11 cellular contexts compared by ENCODE assay signal in the genomic region with DNA sequence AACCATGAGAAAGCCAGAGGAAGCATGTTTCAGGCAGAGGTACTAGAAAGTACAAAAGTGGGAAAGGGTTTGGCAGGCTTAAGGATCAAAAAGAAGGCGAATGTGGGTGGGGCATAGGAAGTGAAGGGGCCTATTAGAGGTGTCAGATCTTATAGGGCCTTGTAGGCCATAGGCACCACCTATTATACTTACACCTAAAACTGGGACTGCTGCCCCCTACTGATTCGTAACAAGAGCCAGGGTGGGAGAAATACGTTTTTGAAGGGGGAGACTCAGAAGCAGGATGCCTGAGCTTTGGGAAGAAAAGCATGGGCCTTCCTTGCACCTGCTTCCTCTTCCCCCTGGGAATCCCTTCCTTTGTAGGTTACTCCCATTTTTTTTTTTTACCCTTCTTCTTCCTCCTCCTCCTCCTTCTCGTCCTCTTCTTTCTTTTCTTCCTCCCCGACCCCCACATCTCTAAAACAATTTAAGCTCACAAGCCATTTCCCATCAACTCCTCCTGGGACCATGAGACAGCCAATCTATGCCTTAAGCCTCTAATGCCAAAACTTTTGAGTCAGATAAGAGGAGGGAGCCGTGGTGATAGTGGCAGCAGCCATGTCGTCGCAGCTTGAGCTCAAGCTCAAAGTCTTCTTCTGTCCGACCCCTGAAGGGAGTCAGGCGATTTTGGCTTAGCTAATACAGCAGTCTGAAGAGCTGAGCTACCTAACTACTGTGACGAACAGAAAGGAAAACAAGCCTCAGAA. TPM values are rescaled to one million over a fixed set of nuclear protein-coding genes. Genes with fewer than 3 reads are reported as not detected.
A peak's percentile ranks its signal among the peaks of the same experiment; 100 is the strongest.
DNase-seq lines count a peak whose midpoint lies in the region; ATAC-seq and TF ChIP-seq lines count a peak whose summit lies in the region.
"Had no signal": no experiment of that assay in that cellular context is flagged by ENCODE, and none has a peak within 500 bp of the region (broad histone marks: within the 10 kb centered on the region; RNA-seq: fewer than 3 reads in every experiment).

No MANE protein-coding gene starts in this region.

- H3K36me3 ChIP-seq in NT2/D1 (ENCODE audit: insufficient read depth, insufficient read length, low read length) (no peaks in the 10 kb centered on the region), iPS-20b (ENCODE audit: insufficient read depth, low read depth, low read length) (no peaks in the 10 kb centered on the region), smooth muscle cell (ENCODE audit: low read depth) (no peaks in the 10 kb centered on the region)

- H3K4me3 ChIP-seq in NT2/D1 (ENCODE audit: insufficient read length, low read depth) (peak overlapping the region; percentile 12), iPS-20b (ENCODE audit: low read length) (peak overlapping the region; percentile 63), smooth muscle cell (peak overlapping the region; percentile 41)

- peak overlapping the region; percentile 82 for H2AFZ ChIP-seq in smooth muscle cell (ENCODE audit: low read depth)

- H3K27ac ChIP-seq in iPS-20b (ENCODE audit: low read length), result no peak overlapping the region
- H3K27ac ChIP-seq in smooth muscle cell (ENCODE audit: low read depth), result no peak overlapping the region
- H3K27ac ChIP-seq in RWPE1, result no peak overlapping the region

- H3K9me3 ChIP-seq in NT2/D1 (ENCODE audit: insufficient read depth, low read length), result no peaks in the 10 kb centered on the region
- no peaks in the 10 kb centered on the region for H3K9me3 ChIP-seq in iPS-20b (ENCODE audit: insufficient read depth, low read depth, low read length)
- no peaks in the 10 kb centered on the region for H3K9me3 ChIP-seq in smooth muscle cell (replicated peaks; ENCODE audit: low read depth)

- peak in 1 of 2 donors; percentile 11 for ATAC-seq in activated T-cell treated with anti-CD3 and anti-CD28 coated beads, Interleukin-2, amount 50 U/mL, for 72 hours (replicated peaks in 1 of 2)

- H3K4me1 ChIP-seq in NT2/D1 (ENCODE audit: insufficient read depth, insufficient read length) (no peaks in the 10 kb centered on the region), iPS-20b (ENCODE audit: insufficient read depth, low read length) (peaks cover 4% of the 10 kb centered on the region; the same call in 1 of the 2 replicates), smooth muscle cell (ENCODE audit: low read depth) (peaks cover 8% of the 10 kb centered on the region)

- no peaks in the 10 kb centered on the region for H3F3A ChIP-seq in smooth muscle cell (ENCODE audit: low read depth)

- H3K9me3 Mint-ChIP-seq in activated T-cell treated with anti-CD3 and anti-CD28 coated beads, Interleukin-2, amount 50 U/mL, for 72 hours, result no peaks in the 10 kb centered on the region

- H3K36me3 Mint-ChIP-seq in activated T-cell treated with anti-CD3 and anti-CD28 coated beads, Interleukin-2, amount 50 U/mL, for 72 hours (ENCODE audit: insufficient read depth in 2 of 2), result no peaks in the 10 kb centered on the region
- H3K36me3 Mint-ChIP-seq: IgD-negative memory B cell had no signal

- H3K9ac ChIP-seq in NT2/D1 (ENCODE audit: insufficient read length, low read depth), result no peak overlapping the region
- peak overlapping the region; percentile 51; the same call in 1 of the 2 replicates for H3K9ac ChIP-seq in iPS-20b (ENCODE audit: low read depth, low read length)
- H3K9ac ChIP-seq in smooth muscle cell (ENCODE audit: low read depth), result no peak overlapping the region

- no peak overlapping the region for H3K27ac Mint-ChIP-seq in activated T-cell treated with anti-CD3 and anti-CD28 coated beads, Interleukin-2, amount 50 U/mL, for 72 hours
- H3K27ac Mint-ChIP-seq: IgD-negative memory B cell had no signal

- TF ChIP-seq CTCF in smooth muscle cell (IDR thresholded peaks at IDR 0.05; ENCODE audit: borderline replicate concordance, insufficient read depth, poor library complexity, severe bottlenecking) (no peak), GM20000 (IDR thresholded peaks at IDR 0.05; ENCODE audit: extremely low read depth, missing control alignments) (no peak), RWPE1 (conservative IDR thresholded peaks at IDR 0.05; ENCODE audit: low read depth) (no peak)

- CTCF ChIA-PET in RWPE1 (lab: Yijun Ruan, JAX), result interaction anchor here (0.6 to 1.8 kb wide), 6 partner anchors 60 to 919 kb away, joined by 3 to 10 read pairs (median 4); no protein-coding TSS in a partner anchor

- H4K20me1 ChIP-seq in smooth muscle cell (ENCODE audit: low read depth), result no peaks in the 10 kb centered on the region

- no peaks in the 10 kb centered on the region for H3K27me3 ChIP-seq in NT2/D1 (ENCODE audit: insufficient read depth, insufficient read length)
- H3K27me3 ChIP-seq in iPS-20b (ENCODE audit: insufficient read depth, low read length), result no peaks in the 10 kb centered on the region
- H3K27me3 ChIP-seq in smooth muscle cell (ENCODE audit: low read depth), result no peaks in the 10 kb centered on the region

- H3K4me2 ChIP-seq in smooth muscle cell, result peak overlapping the region; percentile 77

- DNase-seq in activated T-cell treated with anti-CD3 and anti-CD28 coated beads, Interleukin-2, amount 50 U/mL, for 72 hours, result no peak
- no peak for DNase-seq in activated T-cell treated with anti-CD3 and anti-CD28 coated beads, Interleukin-2, amount 50 U/mL, for 1 hour
- DNase-seq in NT2/D1 (ENCODE audit: low read depth, low spot score) (no peak), smooth muscle cell (lab: John Stamatoyannopoulos, UW; ENCODE audit: unreplicated experiment) (no peak), GM20000 (ENCODE audit: low spot score) (no peak), GOT3 (lab: John Stamatoyannopoulos, UW) (no peak), RWPE1 (ENCODE audit: low spot score) (no peak)
- DNase-seq: amniotic stem cell, SHP77 had no signal

- peak overlapping the region; percentile 34 to 39 for H3K4me3 Mint-ChIP-seq in activated T-cell treated with anti-CD3 and anti-CD28 coated beads, Interleukin-2, amount 50 U/mL, for 72 hours

- H3K4me1 Mint-ChIP-seq in activated T-cell treated with anti-CD3 and anti-CD28 coated beads, Interleukin-2, amount 50 U/mL, for 72 hours (ENCODE audit: low read depth), result peaks cover 9% of the 10 kb centered on the region

- WGBS in smooth muscle cell (ENCODE audit: low lambda C conversion rate), result 58% methylated on average over 11 of the region's 11 CpGs

- POLR2A ChIA-PET in RWPE1 (lab: Yijun Ruan, JAX; ENCODE audit: low non-redundant PET), result no interaction called here

- no peaks in the 10 kb centered on the region for H3K79me2 ChIP-seq in smooth muscle cell (ENCODE audit: low read depth)

- H3K27me3 Mint-ChIP-seq in activated T-cell treated with anti-CD3 and anti-CD28 coated beads, Interleukin-2, amount 50 U/mL, for 72 hours (ENCODE audit: low read depth), result peaks cover 31% of the 10 kb centered on the region

RNA-seq across cellular contexts. Expression of gene GPC3, which starts 40.8 kb away (rescaled TPM):
- total RNA-seq in activated T-cell treated with anti-CD3 and anti-CD28 coated beads, Interleukin-2, amount 50 U/mL, for 72 hours, result under 1 TPM; 0.39 to 0.41 TPM
- 120 and 155 TPM in 2 replicates for total RNA-seq in smooth muscle cell
- polyA plus RNA-seq in smooth muscle cell, result 161 and 191 TPM in 2 replicates

Comparison
In these comparisons a context has a peak if more than half of its experiments do, and no peak if none do; other contexts are left out.
1. H3K4me3 ChIP-seq: peak in every context shown above with its lines; median percentile 63 in iPS-20b; 41 in smooth muscle cell; 12 in NT2/D1.
2. RNA of gene GPC3, which starts 40.8 kb away (total RNA-seq): 120 to 155 TPM in smooth muscle cell; 0.39 to 0.41 TPM in activated T-cell treated with anti-CD3 and anti-CD28 coated beads, Interleukin-2, amount 50 U/mL, for 72 hours; every median in the first group is over 10 times any median in the second.